Comparison of ENCODE assay signal across 12 cellular contexts in genomic region chr6:142331075-142331551, GRCh38. TPM values are rescaled to one million over a fixed set of nuclear protein-coding genes. Genes with fewer than 3 reads are reported as not detected.
DNase-seq lines count a peak whose midpoint lies in the region; ATAC-seq lines count a peak whose summit lies in the region.
"Had no signal": no experiment of that assay in that cellular context is flagged by ENCODE, and none has a peak within 500 bp of the region (broad histone marks: within the 10 kb centered on the region; RNA-seq: fewer than 3 reads in every experiment).

No MANE protein-coding gene starts in this region.

- POLR2A ChIA-PET in activated CD4-positive, alpha-beta T cell treated with anti-CD3 and anti-CD28 coated beads, Interleukin-2, amount 10 ng/mL, durations not matched to agents 7 days and 5 days (lab: Charles Lee) = no interaction called here

- CTCF ChIA-PET in activated CD4-positive, alpha-beta T cell treated with anti-CD3 and anti-CD28 coated beads, Interleukin-2, amount 10 ng/mL, durations not matched to agents 7 days and 5 days (lab: Charles Lee) = interaction anchor here (0.6 kb wide), 1 partner anchor 167 kb away, joined by 4 read pairs; no protein-coding TSS in a partner anchor

- no peaks in the 10 kb centered on the region for H3K27me3 Mint-ChIP-seq in activated T-cell treated with anti-CD3 and anti-CD28 coated beads, Interleukin-2, amount 50 U/mL, for 4 hours (ENCODE audit: low read depth)
- peaks cover 9% of the 10 kb centered on the region for H3K27me3 Mint-ChIP-seq in activated CD4-positive, alpha-beta T cell treated with anti-CD3 and anti-CD28 coated beads, Interleukin-2, amount 10 ng/mL, durations not matched to agents 7 days and 5 days
- H3K27me3 Mint-ChIP-seq: activated B cell treated with CpG ODN at 0.5 μM for 24 hours had no signal

- H3K4me1 Mint-ChIP-seq in activated T-cell treated with anti-CD3 and anti-CD28 coated beads, Interleukin-2, amount 50 U/mL, for 4 hours (ENCODE audit: low read depth) = peaks cover 10% of the 10 kb centered on the region
- peaks cover 15% of the 10 kb centered on the region for H3K4me1 Mint-ChIP-seq in activated CD4-positive, alpha-beta T cell treated with anti-CD3 and anti-CD28 coated beads, Interleukin-2, amount 10 ng/mL, durations not matched to agents 7 days and 5 days
- H3K4me1 Mint-ChIP-seq: activated B cell treated with CpG ODN at 0.5 μM for 24 hours had no signal

- DNase-seq in activated T-cell treated with anti-CD3 and anti-CD28 coated beads, Interleukin-2, amount 50 U/mL, for 4 hours = no peak
- DNase-seq in activated T-cell treated with anti-CD3 and anti-CD28 coated beads, Interleukin-2, amount 50 U/mL, for 1 hour = no peak
- peak; percentile 63 for DNase-seq in activated CD4-positive, alpha-beta T cell treated with anti-CD3 and anti-CD28 coated beads, Interleukin-2, amount 10 ng/mL, durations not matched to agents 7 days and 5 days
- DNase-seq in fibroblast of peridontal ligament (ENCODE audit: extremely low read depth) (peak; percentile 9), retina (peak; percentile 11), medulla oblongata (ENCODE audit: extremely low spot score) (no peak), NOMO-1 (lab: John Stamatoyannopoulos, UW; ENCODE audit: unreplicated experiment in 2 of 2) (no peak), anterior cingulate cortex (lab: John Stamatoyannopoulos, UW) (no peak)
- DNase-seq: activated B cell treated with CpG ODN at 0.5 μM for 24 hours, Karpas-422, lower lobe of right lung, RPMI8226 had no signal

- H3K36me3 Mint-ChIP-seq in activated T-cell treated with anti-CD3 and anti-CD28 coated beads, Interleukin-2, amount 50 U/mL, for 4 hours (ENCODE audit: insufficient read depth) = no peaks in the 10 kb centered on the region
- no peaks in the 10 kb centered on the region for H3K36me3 Mint-ChIP-seq in activated CD4-positive, alpha-beta T cell treated with anti-CD3 and anti-CD28 coated beads, Interleukin-2, amount 10 ng/mL, durations not matched to agents 7 days and 5 days (ENCODE audit: low read depth)

- H3K27ac Mint-ChIP-seq in activated CD4-positive, alpha-beta T cell treated with anti-CD3 and anti-CD28 coated beads, Interleukin-2, amount 10 ng/mL, durations not matched to agents 7 days and 5 days = peak overlapping the region; percentile 32
- H3K27ac Mint-ChIP-seq: activated B cell treated with CpG ODN at 0.5 μM for 24 hours had no signal

- H3K9me3 Mint-ChIP-seq in activated T-cell treated with anti-CD3 and anti-CD28 coated beads, Interleukin-2, amount 50 U/mL, for 4 hours = no peaks in the 10 kb centered on the region
- H3K9me3 Mint-ChIP-seq in activated CD4-positive, alpha-beta T cell treated with anti-CD3 and anti-CD28 coated beads, Interleukin-2, amount 10 ng/mL, durations not matched to agents 7 days and 5 days = no peaks in the 10 kb centered on the region
- H3K9me3 Mint-ChIP-seq: activated B cell treated with CpG ODN at 0.5 μM for 24 hours had no signal

- no peak overlapping the region for H3K4me3 Mint-ChIP-seq in activated T-cell treated with anti-CD3 and anti-CD28 coated beads, Interleukin-2, amount 50 U/mL, for 4 hours
- no peak overlapping the region for H3K4me3 Mint-ChIP-seq in activated CD4-positive, alpha-beta T cell treated with anti-CD3 and anti-CD28 coated beads, Interleukin-2, amount 10 ng/mL, durations not matched to agents 7 days and 5 days
- H3K4me3 Mint-ChIP-seq: activated B cell treated with CpG ODN at 0.5 μM for 24 hours had no signal

- ATAC-seq in activated T-cell treated with anti-CD3 and anti-CD28 coated beads, Interleukin-2, amount 50 U/mL, for 4 hours = peak; percentile 85 to 92
- ATAC-seq: lower lobe of right lung had no signal

RNA-seq across cellular contexts. Expression of gene ADGRG6, which starts 29.3 kb away (rescaled TPM):
- under 1 TPM; 0.22 to 0.43 (median 0.37) TPM for total RNA-seq in activated T-cell treated with anti-CD3 and anti-CD28 coated beads, Interleukin-2, amount 50 U/mL, for 4 hours
- total RNA-seq in activated CD4-positive, alpha-beta T cell treated with anti-CD3 and anti-CD28 coated beads, Interleukin-2, amount 10 ng/mL, durations not matched to agents 7 days and 5 days = under 1 TPM; 0.35 to 0.52 TPM
- total RNA-seq: activated B cell treated with CpG ODN at 0.5 μM for 24 hours had no signal

Comparison
In these comparisons a context has a peak if more than half of its experiments do, and no peak if none do; other contexts are left out.
1. DNase-seq: peak in activated CD4-positive, alpha-beta T cell treated with anti-CD3 and anti-CD28 coated beads, Interleukin-2, amount 10 ng/mL, durations not matched to agents 7 days and 5 days (single experiment), fibroblast of peridontal ligament (single experiment) and retina (single experiment); none in activated T-cell treated with anti-CD3 and anti-CD28 coated beads, Interleukin-2, amount 50 U/mL, for 4 hours (single experiment), activated T-cell treated with anti-CD3 and anti-CD28 coated beads, Interleukin-2, amount 50 U/mL, for 1 hour (single experiment), medulla oblongata (single experiment), NOMO-1 (0 of 2) and anterior cingulate cortex (0 of 58).